Comparison of ENCODE assay signal across 8 cellular contexts in the genomic region with DNA sequence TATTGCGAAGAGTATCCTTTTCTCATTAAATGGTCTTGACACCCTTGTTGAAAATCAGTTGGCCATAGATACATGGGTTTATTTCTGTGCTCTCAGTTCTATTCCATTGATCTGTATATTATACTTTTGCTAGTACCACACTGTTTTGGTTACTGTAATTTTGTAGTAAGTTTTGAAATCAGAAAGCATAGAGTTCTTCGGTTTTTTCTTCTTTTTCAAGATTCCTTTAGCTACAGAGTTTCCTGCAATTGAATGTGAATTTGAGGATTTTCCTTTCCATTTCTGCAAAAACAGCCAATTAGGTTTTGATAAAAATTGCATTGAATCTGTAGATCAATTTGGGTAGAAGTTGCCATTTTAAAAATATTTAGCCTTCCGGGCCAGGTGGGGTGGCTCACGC.
"Had no signal": no experiment of that assay in that cellular context is flagged by ENCODE, and none has a peak within 500 bp of the region (broad histone marks: within the 10 kb centered on the region; RNA-seq: fewer than 3 reads in every experiment).

No MANE protein-coding gene starts in this region.

- H3K4me3 Mint-ChIP-seq: GM23338, H9 had no signal

- H3K27ac Mint-ChIP-seq: GM23338, H9 had no signal

- DNase-seq: H9, HCEC 1CT, KG1 had no signal

- ATAC-seq: GM23338, K562 had no signal

- FAIRE-seq: H1, H54, HTR-8/SVneo, K562 had no signal

- H3K4me2 ChIP-seq: GM23338 had no signal

- H3K4me3 ChIP-seq: GM23338, K562 had no signal
